ENCODE assay signal across 1 cellular context in genomic region chr6:26318459-26319404, GRCh38.
TF ChIP-seq lines count a peak whose summit lies in the region.

No MANE protein-coding gene starts in this region.

TF ChIP-seq in IMR-90, 13 proteins besides CTCF, POLR2A, EP300 and RAD21 (continued from another document):
- TF ChIP-seq ELK1 (IDR thresholded peaks at IDR 0.05; ENCODE audit: borderline replicate concordance, low read depth, low read length) (no peak), MAFK (IDR thresholded peaks at IDR 0.05; ENCODE audit: low read depth, low read length) (no peak), FOS (IDR thresholded peaks at IDR 0.05; ENCODE audit: low read depth, low read length) (no peak), MAZ (IDR thresholded peaks at IDR 0.05; ENCODE audit: borderline replicate concordance, low read depth, low read length) (no peak), CHD1 (IDR thresholded peaks at IDR 0.05; ENCODE audit: low read depth, low read length) (no peak)
